Comparison of ENCODE assay signal across 12 cellular contexts in the genomic region with DNA sequence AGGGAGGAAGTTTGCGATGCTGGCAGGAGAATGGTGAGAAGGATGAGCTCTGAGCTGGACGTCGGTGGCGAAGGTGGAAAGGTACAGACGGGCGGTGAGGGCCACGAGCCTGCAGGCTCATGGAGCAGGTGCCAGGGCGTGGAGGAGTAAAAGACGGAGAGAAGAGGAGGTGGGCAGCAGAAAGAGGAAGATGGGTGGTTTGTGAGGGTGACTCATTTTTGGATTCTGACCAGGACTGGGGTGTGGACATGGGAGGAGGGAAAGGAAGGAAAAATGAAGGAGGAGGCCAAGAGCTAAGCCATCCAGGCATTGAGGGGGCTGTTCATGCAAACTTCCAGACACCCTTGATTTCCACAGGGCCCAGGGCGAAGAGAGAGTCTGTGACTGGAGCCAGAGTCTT. TPM values are rescaled to one million over a fixed set of nuclear protein-coding genes. Genes with fewer than 3 reads are reported as not detected.
DNase-seq lines count a peak whose midpoint lies in the region; ATAC-seq lines count a peak whose summit lies in the region.
"Had no signal": no experiment of that assay in that cellular context is flagged by ENCODE, and none has a peak within 500 bp of the region (broad histone marks: within the 10 kb centered on the region; RNA-seq: fewer than 3 reads in every experiment).

No MANE protein-coding gene starts in this region.

- no peaks in the 10 kb centered on the region for H3K27me3 Mint-ChIP-seq in activated CD8-positive, alpha-beta T cell treated with anti-CD3 and anti-CD28 coated beads, Interleukin-2, amount 10 ng/mL, durations not matched to agents 7 days and 5 days (ENCODE audit: low read depth)
- peaks cover 0 to 7% (median 5%) of the 10 kb centered on the region in 3 donors for H3K27me3 Mint-ChIP-seq in immature natural killer cell (ENCODE audit: low read depth in 3 of 3)

- H3K4me1 Mint-ChIP-seq in activated CD8-positive, alpha-beta T cell treated with anti-CD3 and anti-CD28 coated beads, Interleukin-2, amount 10 ng/mL, durations not matched to agents 7 days and 5 days (ENCODE audit: low read depth) = peaks cover 38% of the 10 kb centered on the region
- H3K4me1 Mint-ChIP-seq in immature natural killer cell = peaks cover 39 to 42% of the 10 kb centered on the region in 2 donors

- no peak for ATAC-seq in activated CD8-positive, alpha-beta T cell treated with anti-CD3 and anti-CD28 coated beads, Interleukin-2, amount 10 ng/mL, durations not matched to agents 7 days and 5 days
- ATAC-seq in HG03108 (IDR thresholded peaks at IDR 0.05; ENCODE audit: unreplicated experiment) = no peak

- CTCF ChIA-PET in activated CD8-positive, alpha-beta T cell treated with anti-CD3 and anti-CD28 coated beads, Interleukin-2, amount 10 ng/mL, durations not matched to agents 7 days and 5 days (lab: Charles Lee) = interaction anchor here (2.0 kb wide), 1 partner anchor 136 kb away, joined by 13 read pairs; a partner anchor contains a TSS

- DNase-seq in AG08395 (ENCODE audit: low spot score) = peak; percentile 33
- peak; percentile 43 for DNase-seq in EL
- no peak for DNase-seq in activated CD8-positive, alpha-beta T cell treated with anti-CD3 and anti-CD28 coated beads, Interleukin-2, amount 10 ng/mL, durations not matched to agents 7 days and 5 days
- DNase-seq in immature natural killer cell = no peak
- no peak for DNase-seq in SHP77 (lab: John Stamatoyannopoulos, UW)
- no peak for DNase-seq in NCI-H2227 treated with DMSO at 0.1 percent for 48 hours (lab: John Stamatoyannopoulos, UW)
- DNase-seq in ACHN = no peak
- DNase-seq: erythroblast; NCI-H187; NK-92 treated with Interleukin-12 subunit alpha and Interleukin-12 subunit beta, amount 100 ng/mL, for 24 hours; sigmoid colon had no signal

- peak overlapping the region; percentile 89 for H3K27ac Mint-ChIP-seq in activated CD8-positive, alpha-beta T cell treated with anti-CD3 and anti-CD28 coated beads, Interleukin-2, amount 10 ng/mL, durations not matched to agents 7 days and 5 days
- peak overlapping the region; percentile 86 to 94 (median 92) for H3K27ac Mint-ChIP-seq in immature natural killer cell

- H3K4me3 Mint-ChIP-seq in activated CD8-positive, alpha-beta T cell treated with anti-CD3 and anti-CD28 coated beads, Interleukin-2, amount 10 ng/mL, durations not matched to agents 7 days and 5 days = peak overlapping the region; percentile 63
- peak overlapping the region in 3 of 5 donors; percentile 48 to 50 (median 48) for H3K4me3 Mint-ChIP-seq in immature natural killer cell

- no peaks in the 10 kb centered on the region for H3K9me3 Mint-ChIP-seq in activated CD8-positive, alpha-beta T cell treated with anti-CD3 and anti-CD28 coated beads, Interleukin-2, amount 10 ng/mL, durations not matched to agents 7 days and 5 days (ENCODE audit: insufficient read depth)
- no peaks in the 10 kb centered on the region for H3K9me3 Mint-ChIP-seq in immature natural killer cell

- H3K36me3 Mint-ChIP-seq in activated CD8-positive, alpha-beta T cell treated with anti-CD3 and anti-CD28 coated beads, Interleukin-2, amount 10 ng/mL, durations not matched to agents 7 days and 5 days (ENCODE audit: low read depth) = peaks cover 29% of the 10 kb centered on the region
- H3K36me3 Mint-ChIP-seq in immature natural killer cell = peaks cover 16 to 17% (median 16%) of the 10 kb centered on the region in 3 donors

- in situ Hi-C loops in ACHN (cut with HindIII; ENCODE audit: low pct_ligation_motif_present, low pct_unique_long_range_greater_than_20kb, low sequenced_read_pairs) = no loop called here

- POLR2A ChIA-PET in activated CD8-positive, alpha-beta T cell treated with anti-CD3 and anti-CD28 coated beads, Interleukin-2, amount 10 ng/mL, durations not matched to agents 7 days and 5 days (lab: Charles Lee) = interaction anchor here (1.2 kb wide), 1 partner anchor 97 kb away, joined by 4 read pairs; no protein-coding TSS in a partner anchor

RNA-seq across cellular contexts. Expression of a gene that starts 3.5 kb away (rescaled TPM):
- 10 to 100 TPM; 15.5 to 15.9 TPM for total RNA-seq in activated CD8-positive, alpha-beta T cell treated with anti-CD3 and anti-CD28 coated beads, Interleukin-2, amount 10 ng/mL, durations not matched to agents 7 days and 5 days
- 10 to 100 TPM; 19.8 to 28.0 (median 24.7) TPM for polyA plus RNA-seq in immature natural killer cell

RNA-seq across cellular contexts. Expression of a gene that starts 4.3 kb away (rescaled TPM):
- not detected for total RNA-seq in activated CD8-positive, alpha-beta T cell treated with anti-CD3 and anti-CD28 coated beads, Interleukin-2, amount 10 ng/mL, durations not matched to agents 7 days and 5 days
- polyA plus RNA-seq in immature natural killer cell = under 1 TPM in 1 of 3 donors, not detected in 2; 0.07 TPM
- polyA plus RNA-seq: sigmoid colon had no signal

RNA-seq across cellular contexts. Expression of a gene that starts 26.0 kb away (rescaled TPM):
- total RNA-seq in activated CD8-positive, alpha-beta T cell treated with anti-CD3 and anti-CD28 coated beads, Interleukin-2, amount 10 ng/mL, durations not matched to agents 7 days and 5 days = under 1 TPM; 0.70 to 0.90 TPM
- 10 to 100 TPM; 24.2 to 56.7 (median 48.8) TPM for polyA plus RNA-seq in immature natural killer cell

RNA-seq across cellular contexts. Expression of a gene that starts 31.9 kb away (rescaled TPM):
- total RNA-seq in activated CD8-positive, alpha-beta T cell treated with anti-CD3 and anti-CD28 coated beads, Interleukin-2, amount 10 ng/mL, durations not matched to agents 7 days and 5 days = 10 to 100 TPM; 10.6 to 14.0 TPM
- polyA plus RNA-seq in immature natural killer cell = 1 to 10 TPM; 5.3 to 8.3 (median 6.2) TPM

RNA-seq across cellular contexts. Expression of a gene that starts 50.5 kb away (rescaled TPM):
- total RNA-seq in activated CD8-positive, alpha-beta T cell treated with anti-CD3 and anti-CD28 coated beads, Interleukin-2, amount 10 ng/mL, durations not matched to agents 7 days and 5 days = under 1 TPM; 0.55 to 0.70 TPM
- not detected for polyA plus RNA-seq in immature natural killer cell

Comparison
In these comparisons a context has a peak if more than half of its experiments do, and no peak if none do; other contexts are left out.
1. DNase-seq: peak in AG08395 (single experiment) and EL (single experiment); none in activated CD8-positive, alpha-beta T cell treated with anti-CD3 and anti-CD28 coated beads, Interleukin-2, amount 10 ng/mL, durations not matched to agents 7 days and 5 days (single experiment), immature natural killer cell (0 of 3), SHP77 (0 of 2), NCI-H2227 treated with DMSO at 0.1 percent for 48 hours (single experiment) and ACHN (single experiment).